Comparison of ENCODE assay signal across 3 cellular contexts in genomic region chr7:66178258-66178657, GRCh38.
A peak's percentile ranks its signal among the peaks of the same experiment; 100 is the strongest.
TF ChIP-seq lines count a peak whose summit lies in the region.

No MANE protein-coding gene starts in this region.

TF ChIP-seq in HepG2, 621 proteins besides CTCF, POLR2A, EP300 and RAD21:
- TF ChIP-seq ZNF121 (CRISPR knock-in tag; IDR thresholded peaks at IDR 0.05) (peak; percentile 38; the same call in 1 of the 2 replicates), ZNF740 (CRISPR knock-in tag; IDR thresholded peaks at IDR 0.05) (no peak), USF2 (IDR thresholded peaks at IDR 0.05; ENCODE audit: low read depth, low read length) (peak; percentile 81), USF2 (CRISPR knock-in tag; IDR thresholded peaks at IDR 0.05; ENCODE audit: borderline replicate concordance) (no peak; the same call in 1 of the 2 replicates), ZKSCAN5 (CRISPR knock-in tag; IDR thresholded peaks at IDR 0.05) (no peak), RAD51 (IDR thresholded peaks at IDR 0.05; ENCODE audit: borderline replicate concordance) (peak; percentile 82)

TF ChIP-seq in Ishikawa, 13 proteins besides CTCF, POLR2A, EP300 and RAD21:
- no peak for TF ChIP-seq EGR1 (IDR thresholded peaks at IDR 0.05)
- no peak for TF ChIP-seq TEAD4 (IDR thresholded peaks at IDR 0.05)
- TF ChIP-seq CEBPB (IDR thresholded peaks at IDR 0.05), result no peak
- no peak for TF ChIP-seq CREB1 (IDR thresholded peaks at IDR 0.05; ENCODE audit: low read depth)
- peak; percentile 76 for TF ChIP-seq USF1 (IDR thresholded peaks at IDR 0.05)
- no peak for TF ChIP-seq MAX (IDR thresholded peaks at IDR 0.05)

TF ChIP-seq in K562, 482 proteins besides CTCF, POLR2A, EP300 and RAD21:
- TF ChIP-seq ARID3A (IDR thresholded peaks at IDR 0.05; ENCODE audit: borderline replicate concordance, low read depth, low read length), result no peak
- TF ChIP-seq THAP12 (CRISPR knock-in tag; IDR thresholded peaks at IDR 0.05), result no peak
- peak; percentile 79 for TF ChIP-seq CBFA2T2 (conservative IDR thresholded peaks at IDR 0.05)
- TF ChIP-seq CBX5 (IDR thresholded peaks at IDR 0.05; ENCODE audit: borderline replicate concordance, low read depth), result peak; percentile 65; the same call in 1 of the 2 replicates
- peak in 1 of 2 experiments; percentile 96; a peak in 2 of 3 replicates for TF ChIP-seq CBX3 (IDR thresholded peaks at IDR 0.05; ENCODE audit: borderline replicate concordance in 1 of 2, low read length in 2 of 2)
- no peak for TF ChIP-seq GTF2F1 (IDR thresholded peaks at IDR 0.05; ENCODE audit: low read depth, low read length)
- TF ChIP-seq FOXP4 (CRISPR knock-in tag; IDR thresholded peaks at IDR 0.05; ENCODE audit: borderline replicate concordance), result no peak
- peak; percentile 91 for TF ChIP-seq TFE3 (CRISPR knock-in tag; IDR thresholded peaks at IDR 0.05)
- TF ChIP-seq USF1 (CRISPR knock-in tag; IDR thresholded peaks at IDR 0.05), result peak; percentile 94
- TF ChIP-seq TRIM24 (IDR thresholded peaks at IDR 0.05), result peak; percentile 92 to 94
- no peak for TF ChIP-seq PREB (CRISPR knock-in tag; IDR thresholded peaks at IDR 0.05)
- no peak for TF ChIP-seq TCF7L2 (IDR thresholded peaks at IDR 0.05; ENCODE audit: low read depth, low read length)
- peak; percentile 73 for TF ChIP-seq ZNF121 (CRISPR knock-in tag; conservative IDR thresholded peaks at IDR 0.05)
- peak; percentile 34; the same call in 1 of the 2 replicates for TF ChIP-seq BHLHE40 (IDR thresholded peaks at IDR 0.05; ENCODE audit: low read length)
- peak; percentile 83 for TF ChIP-seq USF2 (CRISPR knock-in tag; IDR thresholded peaks at IDR 0.05)
- TF ChIP-seq RAD51 (IDR thresholded peaks at IDR 0.05; ENCODE audit: borderline replicate concordance, low read depth), result peak; percentile 93
- peak; percentile 53 for TF ChIP-seq ZNF280A (IDR thresholded peaks at IDR 0.05; ENCODE audit: low read depth, partially characterized antibody)
- TF ChIP-seq CHD7 (IDR thresholded peaks at IDR 0.05; ENCODE audit: low read depth, low read length), result no peak
- TF ChIP-seq HSF4 (CRISPR knock-in tag; IDR thresholded peaks at IDR 0.05; ENCODE audit: borderline replicate concordance), result no peak
- no peak for TF ChIP-seq TEAD1 (CRISPR knock-in tag; IDR thresholded peaks at IDR 0.05)
- TF ChIP-seq TOE1 (IDR thresholded peaks at IDR 0.05; ENCODE audit: borderline replicate concordance), result peak; percentile 84
- no peak for TF ChIP-seq TOE1 (CRISPR knock-in tag; IDR thresholded peaks at IDR 0.05; ENCODE audit: borderline replicate concordance, low read depth)
- peak; percentile 75; the same call in 1 of the 2 replicates for TF ChIP-seq TRIM28 (IDR thresholded peaks at IDR 0.05)
